Comparison of ENCODE assay signal across 8 cellular contexts in the genomic region with DNA sequence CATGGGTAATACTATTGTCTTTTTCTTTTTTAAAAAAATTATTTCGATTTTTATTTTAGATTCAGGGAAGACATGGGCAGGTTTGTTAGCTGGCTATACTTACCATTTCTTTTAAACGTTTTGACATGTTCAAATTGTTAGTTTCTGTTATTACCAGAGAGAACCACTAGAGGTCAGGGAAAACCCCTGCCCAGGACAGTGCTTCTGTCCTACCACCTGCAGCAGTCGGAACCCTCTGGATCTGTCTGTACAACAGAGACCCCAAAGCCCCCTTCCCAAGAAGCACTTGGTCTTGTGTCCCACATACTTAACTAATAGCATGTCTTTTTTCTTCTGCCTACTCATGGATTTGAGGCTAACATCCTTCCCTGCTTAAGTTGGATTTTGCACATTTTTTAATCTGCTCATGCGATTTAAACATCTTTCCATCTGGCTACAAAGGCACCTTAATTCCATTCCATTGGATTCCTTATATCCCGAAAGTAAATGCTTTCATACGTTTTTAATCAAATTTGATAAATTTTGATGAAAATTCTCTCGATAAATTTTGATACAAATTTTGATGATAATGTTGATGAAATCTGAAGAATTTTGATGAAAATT. TPM values are rescaled to one million over a fixed set of nuclear protein-coding genes. Genes with fewer than 3 reads are reported as not detected.
DNase-seq lines count a peak whose midpoint lies in the region; ATAC-seq, FAIRE-seq and TF ChIP-seq lines count a peak whose summit lies in the region.

No MANE protein-coding gene starts in this region.

- H3K4me3 ChIP-seq in AG10803 (ENCODE audit: low read length) (no peak overlapping the region), LNCaP clone FGC (ENCODE audit: low read depth, low read length) (no peak overlapping the region), fibroblast of pulmonary artery (replicated peaks; ENCODE audit: low read depth, low read length) (no peak overlapping the region), ovary (no peak overlapping the region)

- POLR2A ChIA-PET in HEK293T (lab: Yijun Ruan, JAX) (no interaction called here), T-cell (lab: Charles Lee) (no interaction called here)

- no peak overlapping the region for H3K27ac Mint-ChIP-seq in T-cell
- no peak overlapping the region for H3K27ac Mint-ChIP-seq in T-helper 2 cell treated with Interferon-gamma antibody and Interleukin-4, amounts not matched to agents 5 μg/mL and 100 μg/mL, for 36 hours

- CTCF ChIA-PET in HEK293T (lab: Yijun Ruan, JAX) (interaction anchor here (0.7 kb wide), 1 partner anchor 53 kb away, joined by 4 read pairs; no protein-coding TSS in a partner anchor), T-cell (lab: Charles Lee) (interaction anchor here (0.6 to 2.2 kb wide), 3 partner anchors 53 to 754 kb away, joined by 3 to 24 read pairs (median 3); no protein-coding TSS in a partner anchor)

- H3K4me1 ChIP-seq in ovary (ENCODE audit: insufficient read depth) = no peaks in the 10 kb centered on the region

- H3K27me3 Mint-ChIP-seq in T-cell = no peaks in the 10 kb centered on the region
- H3K27me3 Mint-ChIP-seq in T-helper 2 cell treated with Interferon-gamma antibody and Interleukin-4, amounts not matched to agents 5 μg/mL and 100 μg/mL, for 36 hours (ENCODE audit: low read depth) = no peaks in the 10 kb centered on the region

- ATAC-seq in T-cell (replicated peaks in 1 of 4) = peak; percentile 35 to 63 (median 56)

- H3K9me3 ChIP-seq in ovary = no peaks in the 10 kb centered on the region

- H3K9me3 Mint-ChIP-seq in T-cell = no peaks in the 10 kb centered on the region
- no peaks in the 10 kb centered on the region for H3K9me3 Mint-ChIP-seq in T-helper 2 cell treated with Interferon-gamma antibody and Interleukin-4, amounts not matched to agents 5 μg/mL and 100 μg/mL, for 36 hours

- TF ChIP-seq CTCF in AG10803 (conservative IDR thresholded peaks at IDR 0.05; ENCODE audit: low read length) = peak; percentile 88
- TF ChIP-seq CTCF in LNCaP clone FGC (IDR thresholded peaks at IDR 0.05; ENCODE audit: control insufficient read depth, extremely low read depth, insufficient read depth) = peak; percentile 72
- peak; percentile 82 for TF ChIP-seq CTCF in fibroblast of pulmonary artery (IDR thresholded peaks at IDR 0.05; ENCODE audit: low read length, missing control alignments)
- peak; percentile 44 to 60 (median 59) for TF ChIP-seq CTCF in ovary (IDR thresholded peaks at IDR 0.05)

- TF ChIP-seq EP300 in ovary (IDR thresholded peaks at IDR 0.05) = no peak

- intact Hi-C loops in ovary (cut with DNase I) = loop anchor here in 2 of 4 donors (2.0 to 5.0 kb wide), 2 partner anchors 97 to 102 kb away; no protein-coding TSS in a partner anchor

- FAIRE-seq in GM12891 (lab: Jason Lieb, UNC) = no peak

- no peaks in the 10 kb centered on the region for H3K27me3 ChIP-seq in ovary

- no peaks in the 10 kb centered on the region for H3K36me3 ChIP-seq in ovary

- DNase-seq in AG10803 (ENCODE audit: low read depth) (peak; percentile 31), GM12891 (ENCODE audit: insufficient read length, low spot score) (peak; percentile 29), HEK293T (ENCODE audit: extremely low spot score) (peak; percentile 64), LNCaP clone FGC (ENCODE audit: low read depth) (no peak), T-cell (peak in 1 of 34 experiments; percentile 12), fibroblast of pulmonary artery (ENCODE audit: low read depth) (peak; percentile 58), ovary (no peak)
- DNase-seq in T-helper 2 cell treated with Interferon-gamma antibody and Interleukin-4, amounts not matched to agents 5 μg/mL and 100 μg/mL, for 36 hours (ENCODE audit: low spot score) = no peak

- no peaks in the 10 kb centered on the region for H3K36me3 Mint-ChIP-seq in T-cell
- H3K36me3 Mint-ChIP-seq in T-helper 2 cell treated with Interferon-gamma antibody and Interleukin-4, amounts not matched to agents 5 μg/mL and 100 μg/mL, for 36 hours (ENCODE audit: low read depth) = no peaks in the 10 kb centered on the region

- no peaks in the 10 kb centered on the region for H3K4me1 Mint-ChIP-seq in T-cell
- no peaks in the 10 kb centered on the region for H3K4me1 Mint-ChIP-seq in T-helper 2 cell treated with Interferon-gamma antibody and Interleukin-4, amounts not matched to agents 5 μg/mL and 100 μg/mL, for 36 hours (ENCODE audit: low read depth)

- WGBS in ovary, 3 donors = 29 to 35% (median 30%) methylated on average over 7 of the region's 7 CpGs

- no peak overlapping the region for H3K4me3 Mint-ChIP-seq in T-cell
- H3K4me3 Mint-ChIP-seq in T-helper 2 cell treated with Interferon-gamma antibody and Interleukin-4, amounts not matched to agents 5 μg/mL and 100 μg/mL, for 36 hours = no peak overlapping the region

- no peak for TF ChIP-seq POLR2A in GM12891 (IDR thresholded peaks at IDR 0.05; ENCODE audit: low read depth, low read length)
- TF ChIP-seq POLR2A in ovary (IDR thresholded peaks at IDR 0.05) = no peak

- no peak overlapping the region for H3K27ac ChIP-seq in ovary

TF ChIP-seq in GM12891, 5 proteins besides CTCF, POLR2A, EP300 and RAD21:
- no peak for TF ChIP-seq POU2F2 (IDR thresholded peaks at IDR 0.05; ENCODE audit: low read depth, low read length)
- no peak for TF ChIP-seq SPI1 (IDR thresholded peaks at IDR 0.05; ENCODE audit: low read depth, low read length)

TF ChIP-seq in HEK293T, 16 proteins besides CTCF, POLR2A, EP300 and RAD21:
- TF ChIP-seq BHLHE40 (IDR thresholded peaks at IDR 0.05; ENCODE audit: borderline replicate concordance) (no peak), LEF1 (IDR thresholded peaks at IDR 0.05; ENCODE audit: borderline replicate concordance) (no peak), CTBP1 (IDR thresholded peaks at IDR 0.05; ENCODE audit: borderline replicate concordance) (no peak)
TF ChIP-seq in HEK293T: peak in this region for 0.

RNA-seq across cellular contexts. Expression of a gene that starts 10.0 kb away (rescaled TPM):
- polyA plus RNA-seq in GM12891 (2012; ENCODE audit: low read depth, missing spikeins) = not detected
- total RNA-seq in T-cell = 1 to 10 TPM in 4 of 5 donors, under 1 TPM in 1; 0.45 to 1.6 (median 1.3) TPM
- total RNA-seq in ovary = 10 to 100 TPM; 10.0 to 19.8 (median 13.2) TPM
- 10 to 100 TPM; 20.3 to 23.8 TPM for polyA plus RNA-seq in ovary

Comparison
In these comparisons a context has a peak if more than half of its experiments do, and no peak if none do; other contexts are left out.
1. DNase-seq: peak in AG10803 (single experiment), GM12891 (single experiment), HEK293T (single experiment) and fibroblast of pulmonary artery (single experiment); none in LNCaP clone FGC (single experiment), ovary (0 of 5) and T-helper 2 cell treated with Interferon-gamma antibody and Interleukin-4, amounts not matched to agents 5 μg/mL and 100 μg/mL, for 36 hours (single experiment).
2. RNA of a gene that starts 10.0 kb away (total RNA-seq): 10.0 to 19.8 TPM in ovary; 0.45 to 1.6 TPM in T-cell; every median in the first group is over 4 times any median in the second.
3. Peak in every context shown above with its lines, with median percentiles within 50 percentile points of each other: CTCF ChIP-seq.